In genomic region chr4:130092187-130093015, GRCh38 we compare ENCODE assay signal across 22 cellular contexts.
DNase-seq lines count a peak whose midpoint lies in the region; ATAC-seq and TF ChIP-seq lines count a peak whose summit lies in the region.
"Had no signal": no experiment of that assay in that cellular context is flagged by ENCODE, and none has a peak within 500 bp of the region (broad histone marks: within the 10 kb centered on the region; RNA-seq: fewer than 3 reads in every experiment).

No MANE protein-coding gene starts in this region.

- TF ChIP-seq CTCF in natural killer cell (IDR thresholded peaks at IDR 0.05), result no peak

- peak overlapping the region; percentile 39 for H3K18ac ChIP-seq in mesendoderm (ENCODE audit: low read length)

- H3K4me3 Mint-ChIP-seq in natural killer cell, result no peak overlapping the region
- H3K4me3 Mint-ChIP-seq: CD4-positive, alpha-beta memory T cell had no signal

- no peaks in the 10 kb centered on the region for H3K36me3 ChIP-seq in mesendoderm (ENCODE audit: control insufficient read depth, insufficient read depth, low read length)
- H3K36me3 ChIP-seq: MG63, Peyer's patch, SJCRH30 had no signal

- H3K9ac ChIP-seq in mesendoderm (ENCODE audit: low read length), result no peak overlapping the region
- H3K9ac ChIP-seq: GM23248 had no signal

- H3K4me2 ChIP-seq in mesendoderm (ENCODE audit: low read length), result no peak overlapping the region

- no peak overlapping the region for H2BK120ac ChIP-seq in mesendoderm (ENCODE audit: low read depth, low read length)

- DNase-seq in RPMI7951 (ENCODE audit: low read depth) (peak; percentile 16), mesendoderm (no peak), natural killer cell (no peak), occipital lobe (lab: John Stamatoyannopoulos, UW) (no peak), NCI-H748 treated with DMSO at 0.1 percent for 48 hours (lab: John Stamatoyannopoulos, UW) (no peak)
- DNase-seq: AML-193; C1 segment of cervical spinal cord; Caco-2; CD4-positive, alpha-beta memory T cell; GF-D8; GM23248; H7; KBM-7; MG63; NCI-H2029; NCI-H446 treated with DMSO at 0.1 percent for 48 hours; NCI-H526; Peyer's patch; SJCRH30 had no signal

- no peaks in the 10 kb centered on the region for H3K4me1 Mint-ChIP-seq in natural killer cell
- H3K4me1 Mint-ChIP-seq: CD4-positive, alpha-beta memory T cell had no signal

- no peaks in the 10 kb centered on the region for H3K36me3 Mint-ChIP-seq in natural killer cell
- H3K36me3 Mint-ChIP-seq: CD4-positive, alpha-beta memory T cell had no signal

- H3K56ac ChIP-seq in mesendoderm (ENCODE audit: low read length), result no peak overlapping the region

- no peak overlapping the region for H3K27ac Mint-ChIP-seq in natural killer cell
- H3K27ac Mint-ChIP-seq: CD4-positive, alpha-beta memory T cell had no signal

- H3K4ac ChIP-seq in mesendoderm (ENCODE audit: low read depth, low read length), result no peak overlapping the region

- H2AK5ac ChIP-seq in mesendoderm (ENCODE audit: low read length), result no peak overlapping the region

- no peaks in the 10 kb centered on the region for H3K79me2 ChIP-seq in mesendoderm (ENCODE audit: control insufficient read depth, insufficient read depth, low read length)

- H3K27ac ChIP-seq in mesendoderm (ENCODE audit: low read depth, low read length), result no peak overlapping the region
- H3K27ac ChIP-seq: GM23248, Peyer's patch, SJCRH30 had no signal

- H4K8ac ChIP-seq in mesendoderm (ENCODE audit: low read depth, low read length), result no peak overlapping the region

- H3K23ac ChIP-seq in mesendoderm (ENCODE audit: low read length), result no peak overlapping the region

- no peaks in the 10 kb centered on the region for H3K27me3 ChIP-seq in mesendoderm (ENCODE audit: insufficient read depth, low read length, poor library complexity)
- H3K27me3 ChIP-seq: MG63, Peyer's patch, SJCRH30 had no signal

- H3K79me1 ChIP-seq in mesendoderm (ENCODE audit: low read length), result no peaks in the 10 kb centered on the region

- no CpG with 5 or more reads among the region's 8 CpGs for WGBS in mesendoderm (ENCODE audit: extremely low coverage, insufficient coverage, low lambda C conversion rate)

- intact Hi-C loops in natural killer cell (cut with micrococcal nuclease), result no loop called here

- peaks cover 11 to 12% of the 10 kb centered on the region in 2 donors for H3K9me3 Mint-ChIP-seq in natural killer cell

- H2BK5ac ChIP-seq in mesendoderm (ENCODE audit: low read length), result no peak overlapping the region

- H3K27me3 Mint-ChIP-seq in natural killer cell (ENCODE audit: low read depth in 2 of 2), result no peaks in the 10 kb centered on the region
- H3K27me3 Mint-ChIP-seq: CD4-positive, alpha-beta memory T cell had no signal

- no peaks in the 10 kb centered on the region for H3K4me1 ChIP-seq in mesendoderm (ENCODE audit: control insufficient read depth, low read depth, low read length)
- H3K4me1 ChIP-seq: Caco-2, Peyer's patch, SJCRH30 had no signal

- peak overlapping the region; percentile 36 for H2BK15ac ChIP-seq in mesendoderm (replicated peaks; ENCODE audit: low read depth)

- H4K5ac ChIP-seq in mesendoderm (ENCODE audit: low read length), result no peak overlapping the region

- ATAC-seq in GM21786 (IDR thresholded peaks at IDR 0.05; ENCODE audit: unreplicated experiment), result peak; percentile 54
- no peak for ATAC-seq in natural killer cell
- ATAC-seq in GM21825 (IDR thresholded peaks at IDR 0.05; ENCODE audit: unreplicated experiment), result no peak
- ATAC-seq: SK-N-SH treated with all-trans-retinoic acid at 6 μM for 48 hours had no signal

- no peak overlapping the region for H3K4me3 ChIP-seq in mesendoderm (ENCODE audit: low read length)
- H3K4me3 ChIP-seq: GM23248, MG63, Peyer's patch, SJCRH30 had no signal
